Comparison of ENCODE assay signal across 8 cellular contexts in the genomic region with DNA sequence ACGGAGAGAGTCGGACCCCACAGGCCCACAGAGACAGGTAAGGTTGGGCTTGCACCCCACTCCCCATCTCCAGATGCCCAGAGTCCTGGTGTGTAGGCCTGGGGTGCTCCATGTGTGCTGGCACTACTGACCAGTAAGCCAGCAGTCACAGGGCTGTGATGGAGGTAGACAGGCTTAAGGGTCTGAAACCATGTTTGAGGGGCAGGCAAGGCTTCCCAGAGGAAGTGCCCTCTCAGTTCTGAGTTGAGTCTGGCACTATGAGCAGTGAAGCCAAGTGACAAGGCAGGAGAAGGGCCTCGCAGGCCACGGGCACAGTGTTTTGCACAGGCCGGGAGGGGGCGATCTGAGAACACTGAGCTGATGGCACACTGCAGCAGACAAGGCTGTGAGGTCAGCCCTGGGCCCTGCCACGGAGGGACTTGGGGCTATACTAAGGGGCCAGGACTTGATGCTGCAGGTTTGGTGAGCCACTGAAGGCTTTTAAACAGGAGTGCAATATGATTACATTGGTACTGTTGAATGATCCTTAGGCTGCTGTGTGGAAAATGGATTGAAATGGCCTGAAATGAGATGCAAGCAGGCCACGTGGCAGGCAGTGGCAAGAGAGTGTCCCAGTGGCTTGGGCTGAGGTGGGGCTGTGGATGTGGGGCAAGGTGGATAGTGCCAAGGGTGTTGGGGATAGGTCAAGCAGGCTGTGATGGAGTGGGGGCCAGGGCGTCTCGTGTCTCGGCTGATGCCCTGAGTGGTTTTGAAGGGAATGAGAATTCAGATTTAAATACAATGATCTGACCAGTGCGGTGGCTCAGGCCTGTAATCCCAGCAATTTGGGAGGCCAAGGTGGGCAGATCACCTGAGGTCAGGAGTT. TPM values are rescaled to one million over a fixed set of nuclear protein-coding genes. Genes with fewer than 3 reads are reported as not detected.
DNase-seq lines count a peak whose midpoint lies in the region; ATAC-seq, FAIRE-seq and TF ChIP-seq lines count a peak whose summit lies in the region.

No MANE protein-coding gene starts in this region.

- DNase-seq in AG04449 (ENCODE audit: low read depth, low spot score) (no peak), HS-27A (ENCODE audit: low read depth) (peak; percentile 43), SK-MEL-5 (ENCODE audit: low read depth, low spot score) (peak; percentile 82), glomerular visceral epithelial cell (ENCODE audit: extremely low spot score) (peak; percentile 72), posterior cingulate gyrus (peak in 9 of 10 donors; percentile 42 to 94 (median 61)), urothelium cell line (ENCODE audit: low spot score) (peak; percentile 86)
- peak; percentile 15 to 63 (median 44) for DNase-seq in activated naive CD4-positive, alpha-beta T cell (lab: John Stamatoyannopoulos, UW)

- in situ Hi-C loops in SK-MEL-5 (cut with HindIII; ENCODE audit: low pct_unique_long_range_greater_than_20kb, low sequenced_read_pairs), result no loop called here

- no peak overlapping the region for H3K4me3 ChIP-seq in AG04449 (ENCODE audit: low read depth, low read length)

- peak; percentile 96 for TF ChIP-seq CTCF in AG04449 (IDR thresholded peaks at IDR 0.05; ENCODE audit: insufficient read depth, low read length, missing control alignments)

- peak; percentile 74 for ATAC-seq in GM18907 (IDR thresholded peaks at IDR 0.05; ENCODE audit: unreplicated experiment)

- intact Hi-C loops in posterior cingulate gyrus (cut with DNase I), result loop anchor here (10.0 kb wide), 1 partner anchor 241 kb away; no protein-coding TSS in a partner anchor

- CTCF ChIA-PET in AG04449 (lab: Yijun Ruan, JAX), result interaction anchor here (0.5 to 9.4 kb wide), 29 partner anchors 11 to 246 kb away, joined by 3 to 156 read pairs (median 3); partner anchors contain the start of genes DNPH1, LRRC73 and ZNF318

- FAIRE-seq in urothelium cell line (lab: Jason Lieb, UNC), result no peak

- POLR2A ChIA-PET in AG04449 (lab: Yijun Ruan, JAX), result no interaction called here

RNA-seq across cellular contexts. Expression of gene TTBK1, which starts 20.3 kb away (rescaled TPM):
- total RNA-seq in SK-MEL-5 (2014; rRNA removed; shearing (Covaris generic)), result not detected in 2 replicates
- not detected in 2 replicates for polyA plus RNA-seq in SK-MEL-5 (2015; cell fraction: cytosol; rRNA removed)
- polyA plus RNA-seq in SK-MEL-5 (2015; cell fraction: nucleus; rRNA removed), result not detected in 2 replicates

RNA-seq across cellular contexts. Expression of gene DNPH1, which starts 34.3 kb away (rescaled TPM):
- 108 and 109 TPM in 2 replicates for total RNA-seq in SK-MEL-5 (2014; rRNA removed; shearing (Covaris generic))
- polyA plus RNA-seq in SK-MEL-5 (2015; cell fraction: cytosol; rRNA removed), result 95.3 and 195 TPM in 2 replicates
- polyA plus RNA-seq in SK-MEL-5 (2015; cell fraction: nucleus; rRNA removed), result 17.7 and 47.5 TPM in 2 replicates

RNA-seq across cellular contexts. Expression of gene SLC22A7, which starts 34.5 kb away (rescaled TPM):
- not detected in 2 replicates for total RNA-seq in SK-MEL-5 (2014; rRNA removed; shearing (Covaris generic))
- not detected in 2 replicates for polyA plus RNA-seq in SK-MEL-5 (2015; cell fraction: cytosol; rRNA removed)
- polyA plus RNA-seq in SK-MEL-5 (2015; cell fraction: nucleus; rRNA removed), result not detected in 2 replicates

RNA-seq across cellular contexts. Expression of gene CRIP3, which starts 45.1 kb away (rescaled TPM):
- not detected in 2 replicates for total RNA-seq in SK-MEL-5 (2014; rRNA removed; shearing (Covaris generic))
- polyA plus RNA-seq in SK-MEL-5 (2015; cell fraction: cytosol; rRNA removed), result not detected in 2 replicates
- not detected in 2 replicates for polyA plus RNA-seq in SK-MEL-5 (2015; cell fraction: nucleus; rRNA removed)
